9 cellular contexts compared by ENCODE assay signal in genomic region chr3:11637901-11638668, GRCh38. TPM values are rescaled to one million over a fixed set of nuclear protein-coding genes. Genes with fewer than 3 reads are reported as not detected.
A peak's percentile ranks its signal among the peaks of the same experiment; 100 is the strongest.
DNase-seq lines count a peak whose midpoint lies in the region; ATAC-seq and TF ChIP-seq lines count a peak whose summit lies in the region.
"Had no signal": no experiment of that assay in that cellular context is flagged by ENCODE, and none has a peak within 500 bp of the region (broad histone marks: within the 10 kb centered on the region; RNA-seq: fewer than 3 reads in every experiment).

No MANE protein-coding gene starts in this region.

- no peaks in the 10 kb centered on the region for H3K9me3 ChIP-seq in T-helper 17 cell (ENCODE audit: control insufficient read depth, low read length, poor library complexity, severe bottlenecking)
- H3K9me3 ChIP-seq in PC-9 (ENCODE audit: insufficient read depth, low read depth), result no peaks in the 10 kb centered on the region

- peaks cover 59% of the 10 kb centered on the region for H3K4me1 Mint-ChIP-seq in T-helper 17 cell
- peaks cover 78% of the 10 kb centered on the region for H3K4me1 Mint-ChIP-seq in activated naive CD4-positive, alpha-beta T cell treated with anti-CD3 and anti-CD28 coated beads for 36 hours (ENCODE audit: low read depth)

- POLR2A ChIA-PET in PC-9 (lab: Charles Lee; ENCODE audit: unreplicated experiment), result interaction anchor here (0.6 kb wide), 1 partner anchor 87 kb away, joined by 3 read pairs; no protein-coding TSS in a partner anchor

- H3K4me3 Mint-ChIP-seq in T-helper 17 cell, result no peak overlapping the region
- H3K4me3 Mint-ChIP-seq in activated naive CD4-positive, alpha-beta T cell treated with anti-CD3 and anti-CD28 coated beads for 36 hours, result no peak overlapping the region

- peaks cover 21% of the 10 kb centered on the region for H3F3A ChIP-seq in PC-9 (ENCODE audit: insufficient read depth, low read depth)

- no peak overlapping the region for H3K4me2 ChIP-seq in PC-9

- no peak overlapping the region for H3K27ac ChIP-seq in PC-9

- DNase-seq in GM04504 (ENCODE audit: low read depth) (peak; percentile 85), T-helper 17 cell (no peak), fibroblast of pulmonary artery (ENCODE audit: low read depth) (peak; percentile 68), retinal pigment epithelial cell (ENCODE audit: low read depth) (no peak), cerebellar cortex (ENCODE audit: low spot score) (no peak), NAMALWA (ENCODE audit: low spot score) (no peak), PC-9 (no peak)
- DNase-seq in activated naive CD4-positive, alpha-beta T cell treated with anti-CD3 and anti-CD28 coated beads for 36 hours, result no peak
- DNase-seq: KG1 had no signal

- TF ChIP-seq CTCF in fibroblast of pulmonary artery (IDR thresholded peaks at IDR 0.05; ENCODE audit: low read length, missing control alignments) (no peak), retinal pigment epithelial cell (conservative IDR thresholded peaks at IDR 0.05; ENCODE audit: low read depth, low read length) (no peak), PC-9 (conservative IDR thresholded peaks at IDR 0.05) (no peak)

- H3K4me1 ChIP-seq in PC-9 (replicated peaks; ENCODE audit: insufficient read depth), result peaks cover 17% of the 10 kb centered on the region

- intact Hi-C loops in PC-9 (cut with micrococcal nuclease; ENCODE audit: unreplicated experiment), result no loop called here
- intact Hi-C loops in activated naive CD4-positive, alpha-beta T cell treated with anti-CD3 and anti-CD28 coated beads for 36 hours (cut with micrococcal nuclease), result no loop called here

- H3K79me2 ChIP-seq in PC-9 (ENCODE audit: low read depth), result peaks cover 97% of the 10 kb centered on the region

- no peaks in the 10 kb centered on the region for H3K9me3 Mint-ChIP-seq in activated naive CD4-positive, alpha-beta T cell treated with anti-CD3 and anti-CD28 coated beads for 36 hours

- CTCF ChIA-PET in PC-9 (lab: Charles Lee), result interaction anchor here (0.6 kb wide), 1 partner anchor 139 kb away, joined by 9 read pairs; no protein-coding TSS in a partner anchor
- CTCF ChIA-PET in activated naive CD4-positive, alpha-beta T cell treated with anti-CD3 and anti-CD28 coated beads for 36 hours (lab: Charles Lee), result interaction anchor here (0.8 kb wide), 1 partner anchor 12 kb away, joined by 3 read pairs; no protein-coding TSS in a partner anchor

- no peaks in the 10 kb centered on the region for H3K36me3 Mint-ChIP-seq in T-helper 17 cell (ENCODE audit: low read depth)
- no peaks in the 10 kb centered on the region for H3K36me3 Mint-ChIP-seq in activated naive CD4-positive, alpha-beta T cell treated with anti-CD3 and anti-CD28 coated beads for 36 hours (ENCODE audit: low read depth)

- H4K20me1 ChIP-seq in PC-9 (ENCODE audit: insufficient read depth), result peaks cover 21% of the 10 kb centered on the region

- no peak for ATAC-seq in T-helper 17 cell

- no peaks in the 10 kb centered on the region for H3K27me3 Mint-ChIP-seq in T-helper 17 cell
- H3K27me3 Mint-ChIP-seq in activated naive CD4-positive, alpha-beta T cell treated with anti-CD3 and anti-CD28 coated beads for 36 hours (ENCODE audit: low read depth), result no peaks in the 10 kb centered on the region

- peak overlapping the region; percentile 29 for H3K27ac Mint-ChIP-seq in T-helper 17 cell
- no peak overlapping the region for H3K27ac Mint-ChIP-seq in activated naive CD4-positive, alpha-beta T cell treated with anti-CD3 and anti-CD28 coated beads for 36 hours

- no TSS peak for BruUV-seq in PC-9 (replicated peaks; lab: Mats Ljungman, UMichigan)

- no peaks in the 10 kb centered on the region for H3K9me2 ChIP-seq in PC-9 (ENCODE audit: insufficient read depth)

- no peaks in the 10 kb centered on the region for H3K27me3 ChIP-seq in PC-9 (ENCODE audit: insufficient read depth, low read depth)

- no peaks in the 10 kb centered on the region for H3K36me3 ChIP-seq in PC-9 (ENCODE audit: low read depth)

- H2AFZ ChIP-seq in PC-9, result no peak overlapping the region

- H3K4me3 ChIP-seq in fibroblast of pulmonary artery (replicated peaks; ENCODE audit: low read depth, low read length) (peak overlapping the region; percentile 48), retinal pigment epithelial cell (ENCODE audit: low read length) (peak overlapping the region; percentile 95), PC-9 (no peak overlapping the region)

RNA-seq across cellular contexts. Expression of gene VGLL4, which starts 5.6 kb away (rescaled TPM):
- total RNA-seq in T-helper 17 cell (10 to 100 TPM; 18.7 to 20.2 TPM), PC-9 (2021) (39.1 and 42.2 TPM in 2 replicates)
- total RNA-seq in activated naive CD4-positive, alpha-beta T cell treated with anti-CD3 and anti-CD28 coated beads for 36 hours, result 1 to 10 TPM; 6.3 to 7.7 TPM

Comparison
In these comparisons a context has a peak if more than half of its experiments do, and no peak if none do; other contexts are left out.
1. DNase-seq: peak in GM04504 (single experiment) and fibroblast of pulmonary artery (single experiment); none in T-helper 17 cell (0 of 3), retinal pigment epithelial cell (single experiment), cerebellar cortex (single experiment), NAMALWA (single experiment), PC-9 (0 of 2) and activated naive CD4-positive, alpha-beta T cell treated with anti-CD3 and anti-CD28 coated beads for 36 hours (single experiment).